21 cellular contexts compared by ENCODE assay signal in the genomic region with DNA sequence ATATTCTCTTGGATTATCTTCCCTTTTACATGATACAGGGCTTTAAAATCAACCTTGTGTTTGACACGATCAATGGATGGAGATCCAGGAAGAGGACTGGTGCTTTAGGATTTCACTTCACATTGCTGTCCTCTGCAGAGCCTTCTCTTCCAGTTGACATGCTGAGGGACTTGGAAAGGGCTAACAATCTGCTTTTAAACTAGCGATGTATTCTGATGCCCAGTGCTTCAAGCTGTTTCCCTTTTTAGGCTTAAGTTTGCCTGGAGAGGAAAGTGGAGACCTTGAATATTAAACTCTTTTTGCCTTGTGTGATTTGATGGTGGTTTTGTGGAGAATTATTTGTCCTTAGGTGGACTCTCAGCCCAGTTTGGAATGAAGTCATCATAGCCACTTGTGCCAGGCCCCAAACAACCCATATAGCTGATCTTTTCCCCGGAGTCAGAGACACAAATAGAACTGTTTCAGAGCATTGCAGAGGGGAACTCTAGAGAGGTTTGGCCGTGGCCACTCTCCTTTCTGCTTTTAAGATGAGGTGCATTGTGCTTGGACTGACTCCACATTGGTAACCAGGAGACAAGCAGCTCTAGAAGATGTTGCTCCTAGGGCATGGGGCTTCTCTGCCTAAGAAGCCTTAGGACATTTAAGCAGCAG.
A peak's percentile ranks its signal among the peaks of the same experiment; 100 is the strongest.
DNase-seq lines count a peak whose midpoint lies in the region; ATAC-seq and TF ChIP-seq lines count a peak whose summit lies in the region.
"Had no signal": no experiment of that assay in that cellular context is flagged by ENCODE, and none has a peak within 500 bp of the region (broad histone marks: within the 10 kb centered on the region; RNA-seq: fewer than 3 reads in every experiment).

No MANE protein-coding gene starts in this region.

- TF ChIP-seq EP300 in esophagus muscularis mucosa (IDR thresholded peaks at IDR 0.05): no peak

- no peaks in the 10 kb centered on the region for H3K9me3 ChIP-seq in esophagus muscularis mucosa
- H3K9me3 ChIP-seq: pancreas, upper lobe of left lung had no signal

- H3K9me3 Mint-ChIP-seq in type B pancreatic cell: no peaks in the 10 kb centered on the region
- H3K9me3 Mint-ChIP-seq in chondrocyte (ENCODE audit: low read depth): no peaks in the 10 kb centered on the region
- H3K9me3 Mint-ChIP-seq: activated T-cell treated with anti-CD3 and anti-CD28 coated beads, Interleukin-2, amount 50 U/mL, for 72 hours; naive B cell had no signal

- H3K27me3 ChIP-seq in esophagus muscularis mucosa: no peaks in the 10 kb centered on the region
- H3K27me3 ChIP-seq: hepatocyte, pancreas, upper lobe of left lung had no signal

- peak overlapping the region; percentile 10 for H3K27ac Mint-ChIP-seq in type B pancreatic cell
- no peak overlapping the region for H3K27ac Mint-ChIP-seq in chondrocyte (ENCODE audit: unreplicated experiment)
- H3K27ac Mint-ChIP-seq: activated T-cell treated with anti-CD3 and anti-CD28 coated beads, Interleukin-2, amount 50 U/mL, for 72 hours; B cell; naive B cell had no signal

- no peaks in the 10 kb centered on the region for H3K36me3 Mint-ChIP-seq in type B pancreatic cell
- H3K36me3 Mint-ChIP-seq in chondrocyte (ENCODE audit: low read depth): no peaks in the 10 kb centered on the region
- H3K36me3 Mint-ChIP-seq: naive B cell had no signal

- no peak for TF ChIP-seq POLR2A in esophagus muscularis mucosa (IDR thresholded peaks at IDR 0.05; ENCODE audit: low read depth)

- no peak for TF ChIP-seq CTCF in esophagus muscularis mucosa (IDR thresholded peaks at IDR 0.05)
- TF ChIP-seq CTCF in type B pancreatic cell (conservative IDR thresholded peaks at IDR 0.05): no peak
- no peak for TF ChIP-seq CTCF in chondrocyte (IDR thresholded peaks at IDR 0.05)
- no peak for TF ChIP-seq CTCF in omental fat pad (IDR thresholded peaks at IDR 0.05)

- peaks cover 31 to 48% (median 42%) of the 10 kb centered on the region in 4 donors for H3K4me1 ChIP-seq in esophagus muscularis mucosa
- H3K4me1 ChIP-seq: pancreas, upper lobe of left lung had no signal

- DNase-seq in NCI-H1092 treated with DMSO at 0.1 percent for 48 hours (lab: John Stamatoyannopoulos, UW): peak; percentile 69
- no peak for DNase-seq in NCI-H1092 (lab: John Stamatoyannopoulos, UW)
- no peak for DNase-seq in esophagus muscularis mucosa (ENCODE audit: extremely low spot score)
- peak; percentile 43 for DNase-seq in midbrain (lab: John Stamatoyannopoulos, UW)
- DNase-seq in type B pancreatic cell (ENCODE audit: extremely low spot score, unreplicated experiment): no peak
- no peak for DNase-seq in epidermal melanocyte (ENCODE audit: insufficient read length, low spot score)
- no peak for DNase-seq in chondrocyte (ENCODE audit: low spot score)
- DNase-seq in omental fat pad (ENCODE audit: low spot score): no peak
- DNase-seq: activated CD4-positive, alpha-beta T cell treated with anti-CD3 and anti-CD28 coated beads for 1 hour; activated naive CD4-positive, alpha-beta T cell treated with anti-CD3 and anti-CD28 coated beads, Interleukin-2, amount 50 U/mL, for 16 hours; activated T-cell treated with anti-CD3 and anti-CD28 coated beads, Interleukin-2, amount 50 U/mL, for 72 hours; naive B cell; stimulated activated CD4-positive, alpha-beta T cell treated with anti-CD3 and anti-CD28 coated beads, Interleukin-1b, Interleukin-23, amount 100 ng/mL, for 48 hours; stimulated activated naive CD4-positive, alpha-beta T cell treated with Interleukin-2 at 50 U/mL for 16 hours had no signal

- peak overlapping the region; percentile 47 to 73 (median 50) for H3K27ac ChIP-seq in esophagus muscularis mucosa (replicated peaks in 1 of 4)
- H3K27ac ChIP-seq: hepatocyte, pancreas, RWPE1, upper lobe of left lung had no signal

- intact Hi-C loops in esophagus muscularis mucosa (cut with DNase I): loop anchor here (1.0 to 5.0 kb wide), 2 partner anchors 147 to 526 kb away; no protein-coding TSS in a partner anchor

- 53% methylated on average over 4 of the region's 4 CpGs for WGBS in esophagus muscularis mucosa

- no peak overlapping the region for H3K4me3 Mint-ChIP-seq in type B pancreatic cell
- no peak overlapping the region for H3K4me3 Mint-ChIP-seq in chondrocyte (ENCODE audit: unreplicated experiment)
- H3K4me3 Mint-ChIP-seq: activated T-cell treated with anti-CD3 and anti-CD28 coated beads, Interleukin-2, amount 50 U/mL, for 72 hours; B cell; naive B cell had no signal

- no peak overlapping the region for H3K4me3 ChIP-seq in esophagus muscularis mucosa
- H3K4me3 ChIP-seq: coronary artery, hepatocyte, lung, pancreas, upper lobe of left lung had no signal

- ATAC-seq in omental fat pad (ENCODE audit: low FRiP score): no peak
- ATAC-seq: activated T-cell treated with anti-CD3 and anti-CD28 coated beads, Interleukin-2, amount 50 U/mL, for 72 hours had no signal

- H3K27me3 Mint-ChIP-seq in type B pancreatic cell (peaks cover 3% of the 10 kb centered on the region), chondrocyte (ENCODE audit: low read depth) (no peaks in the 10 kb centered on the region)

- no peaks in the 10 kb centered on the region for H3K36me3 ChIP-seq in esophagus muscularis mucosa
- H3K36me3 ChIP-seq: pancreas, upper lobe of left lung had no signal

- H3K4me1 Mint-ChIP-seq in type B pancreatic cell (ENCODE audit: unreplicated experiment): peaks cover 13% of the 10 kb centered on the region
- peaks cover 4% of the 10 kb centered on the region for H3K4me1 Mint-ChIP-seq in chondrocyte (ENCODE audit: low read depth)
- H3K4me1 Mint-ChIP-seq: B cell, naive B cell had no signal

Comparison
In these comparisons a context has a peak if more than half of its experiments do, and no peak if none do; other contexts are left out.
1. DNase-seq: peak in NCI-H1092 treated with DMSO at 0.1 percent for 48 hours (single experiment) and midbrain (single experiment); none in NCI-H1092 (single experiment), esophagus muscularis mucosa (single experiment), type B pancreatic cell (single experiment), epidermal melanocyte (single experiment), chondrocyte (single experiment) and omental fat pad (single experiment).